Comparison of ENCODE assay signal across 27 cellular contexts in genomic region chr3:2420919-2421318, GRCh38.
DNase-seq lines count a peak whose midpoint lies in the region; ATAC-seq, FAIRE-seq and TF ChIP-seq lines count a peak whose summit lies in the region.
"Had no signal": no experiment of that assay in that cellular context is flagged by ENCODE, and none has a peak within 500 bp of the region (broad histone marks: within the 10 kb centered on the region; RNA-seq: fewer than 3 reads in every experiment).

No MANE protein-coding gene starts in this region.

- H3K4me3 ChIP-seq in Caco-2 (ENCODE audit: low read depth, low read length) (no peak overlapping the region), H1 (ENCODE audit: extremely low read depth in 1 of 4, insufficient read depth in 2 of 4, low read depth in 3 of 4, low read length in 4 of 4) (no peak overlapping the region), esophagus muscularis mucosa (no peak overlapping the region)
- H3K4me3 ChIP-seq: BLaER1 treated with 17β-estradiol and CSF1 and Interleukin-3, amounts not matched to agents 10 nM and 100 nM; K562 had no signal

- no TSS peak for BruUV-seq in Caco-2 (replicated peaks; lab: Mats Ljungman, UMichigan)

- peak in 1 of 2 experiments; percentile 6; a peak in 1 of 4 replicates for TF ChIP-seq RAD21 in H1 (IDR thresholded peaks at IDR 0.05 in 1 of 2, conservative IDR thresholded peaks at IDR 0.05 in 1 of 2; ENCODE audit: low read depth in 2 of 2, low read length in 2 of 2)

- peak; percentile 86 for FAIRE-seq in H1 (lab: Jason Lieb, UNC)
- FAIRE-seq: GM12892, HepG2, K562 had no signal

- POLR2A ChIA-PET in Caco-2 (lab: Charles Lee) (no interaction called here), H1 (lab: Charles Lee; ENCODE audit: partially characterized antibody) (no interaction called here)

- DNase-seq in Caco-2 (peak; percentile 64 to 71), H1 (ENCODE audit: low read depth in 1 of 2, low spot score in 2 of 2) (peak in 1 of 2 experiments; percentile 49), kidney tubule cell (ENCODE audit: low spot score) (peak; percentile 11), renal cortical epithelial cell (ENCODE audit: low read depth) (peak; percentile 77), AG20443 (ENCODE audit: low spot score) (no peak), esophagus muscularis mucosa (ENCODE audit: extremely low spot score) (no peak)
- DNase-seq: ACHN; CD4-positive, alpha-beta memory T cell; DND-41; HFFc6; MM.1S; NCI-H1048; NCI-H1436; NCI-H187 treated with DMSO at 0.1 percent for 48 hours; NCI-H226; NCI-H510A treated with DMSO at 0.1 percent for 48 hours; NCI-H748 treated with DMSO at 0.1 percent for 48 hours had no signal

- H3K4me3 Mint-ChIP-seq in Caco-2 (ENCODE audit: unreplicated experiment), result no peak overlapping the region
- H3K4me3 Mint-ChIP-seq: CD4-positive, alpha-beta memory T cell; HFFc6 had no signal

- peaks cover 7% of the 10 kb centered on the region for H3K4me1 Mint-ChIP-seq in Caco-2 (ENCODE audit: low read depth, unreplicated experiment)
- H3K4me1 Mint-ChIP-seq: CD4-positive, alpha-beta memory T cell had no signal

- H3K23ac ChIP-seq in H1 (ENCODE audit: insufficient read length), result no peak overlapping the region

- H2BK15ac ChIP-seq in H1 (ENCODE audit: low read length), result no peak overlapping the region

- peak overlapping the region; percentile 1; the same call in 1 of the 2 replicates for H2BK12ac ChIP-seq in H1 (ENCODE audit: low read depth, low read length)

- peak overlapping the region in 1 of 2 experiments; percentile 26; a peak in 2 of 4 replicates for H3K4me2 ChIP-seq in H1 (ENCODE audit: insufficient read depth in 1 of 2, low read depth in 2 of 2, low read length in 2 of 2)
- H3K4me2 ChIP-seq: BLaER1 treated with 17β-estradiol and CSF1 and Interleukin-3, amounts not matched to agents 10 nM and 100 nM had no signal

- H3K27me3 ChIP-seq in Caco-2 (replicated peaks; ENCODE audit: control insufficient read depth, insufficient read depth, low read length) (no peaks in the 10 kb centered on the region), H1 (replicated peaks in 1 of 4; ENCODE audit: control insufficient read depth in 3 of 4, extremely low read depth in 1 of 4, insufficient read depth in 3 of 4, low read length in 3 of 4) (no peaks in the 10 kb centered on the region), esophagus muscularis mucosa (no peaks in the 10 kb centered on the region)
- H3K27me3 ChIP-seq: BLaER1 treated with 17β-estradiol and CSF1 and Interleukin-3, amounts not matched to agents 10 nM and 100 nM had no signal

- H2BK20ac ChIP-seq in H1 (ENCODE audit: low read length), result no peak overlapping the region

- no peak overlapping the region for H4K91ac ChIP-seq in H1 (replicated peaks; ENCODE audit: insufficient read length, low read length)

- intact Hi-C loops in Caco-2 (cut with micrococcal nuclease; ENCODE audit: unreplicated experiment), result no loop called here
- intact Hi-C loops in esophagus muscularis mucosa (cut with DNase I), result no loop called here

- H3K27ac Mint-ChIP-seq in Caco-2 (ENCODE audit: unreplicated experiment), result peak overlapping the region; percentile 26
- H3K27ac Mint-ChIP-seq: HFFc6 had no signal

- H3K9me3 Mint-ChIP-seq in Caco-2 (ENCODE audit: unreplicated experiment), result no peaks in the 10 kb centered on the region

- no peaks in the 10 kb centered on the region for H4K20me1 ChIP-seq in H1 (replicated peaks in 1 of 2; ENCODE audit: control insufficient read depth in 1 of 2, insufficient read depth in 2 of 2, low read length in 2 of 2)
- H4K20me1 ChIP-seq: BLaER1 treated with 17β-estradiol and CSF1 and Interleukin-3, amounts not matched to agents 10 nM and 100 nM had no signal

- no peaks in the 10 kb centered on the region for H3K9me3 ChIP-seq in Caco-2
- H3K9me3 ChIP-seq in H1 (ENCODE audit: insufficient read depth in 2 of 2, low read depth in 1 of 2, low read length in 1 of 2), result no peaks in the 10 kb centered on the region
- peaks cover 0 to 4% (median 0%) of the 10 kb centered on the region in 4 donors for H3K9me3 ChIP-seq in esophagus muscularis mucosa

- no peaks in the 10 kb centered on the region for H3K27me3 Mint-ChIP-seq in Caco-2 (ENCODE audit: insufficient read depth, unreplicated experiment)

- H3K36me3 ChIP-seq in Caco-2 (ENCODE audit: control insufficient read depth, insufficient read depth, low read length) (no peaks in the 10 kb centered on the region), H1 (ENCODE audit: control insufficient read depth in 2 of 4, insufficient read depth in 4 of 4, low read length in 3 of 4) (no peaks in the 10 kb centered on the region), esophagus muscularis mucosa (no peaks in the 10 kb centered on the region)
- H3K36me3 ChIP-seq: BLaER1 treated with 17β-estradiol and CSF1 and Interleukin-3, amounts not matched to agents 10 nM and 100 nM had no signal

- TF ChIP-seq POLR2A in H1 (IDR thresholded peaks at IDR 0.05; ENCODE audit: control extremely low read depth in 1 of 2, low read depth in 2 of 2, low read length in 2 of 2) (no peak), esophagus muscularis mucosa (IDR thresholded peaks at IDR 0.05; ENCODE audit: low read depth) (no peak)

- H3K23me2 ChIP-seq in H1 (ENCODE audit: low read depth, low read length), result no peaks in the 10 kb centered on the region

- no peaks in the 10 kb centered on the region for H3K36me3 Mint-ChIP-seq in Caco-2 (ENCODE audit: insufficient read depth, unreplicated experiment)
- H3K36me3 Mint-ChIP-seq: CD4-positive, alpha-beta memory T cell had no signal

- H2BK120ac ChIP-seq in H1 (replicated peaks; ENCODE audit: low read depth, low read length), result no peak overlapping the region

- TF ChIP-seq CTCF in Caco-2 (IDR thresholded peaks at IDR 0.05; ENCODE audit: insufficient read depth in 1 of 2, low read depth in 1 of 2, low read length in 1 of 2, severe bottlenecking in 1 of 2, unreplicated experiment in 1 of 2) (no peak), H1 (IDR thresholded peaks at IDR 0.05; ENCODE audit: control extremely low read depth in 1 of 3, insufficient read depth in 1 of 3, low read depth in 1 of 3, low read length in 3 of 3) (no peak), esophagus muscularis mucosa (IDR thresholded peaks at IDR 0.05) (no peak)

- no peaks in the 10 kb centered on the region for H3K79me1 ChIP-seq in H1 (ENCODE audit: low read depth, low read length)

- H4K5ac ChIP-seq in H1 (ENCODE audit: insufficient read length, low read depth, low read length), result no peak overlapping the region

- H3K9ac ChIP-seq in H1 (replicated peaks in 1 of 4; ENCODE audit: extremely low read depth in 1 of 4, low read depth in 3 of 4, low read length in 3 of 4), result no peak overlapping the region
- H3K9ac ChIP-seq: BLaER1 treated with 17β-estradiol and CSF1 and Interleukin-3, amounts not matched to agents 10 nM and 100 nM had no signal

- H3K56ac ChIP-seq in H1 (replicated peaks; ENCODE audit: insufficient read length, low read depth, low read length), result no peak overlapping the region

- H3K14ac ChIP-seq in H1 (ENCODE audit: insufficient read length), result no peak overlapping the region

- H3K18ac ChIP-seq in H1 (ENCODE audit: extremely low read depth, low read length), result no peak overlapping the region; the same call in 1 of the 2 replicates

- no peak overlapping the region for H3K4ac ChIP-seq in H1 (replicated peaks; ENCODE audit: insufficient read length, low read depth, low read length)

- H2BK5ac ChIP-seq in H1 (ENCODE audit: low read depth, low read length), result no peak overlapping the region

- no peak overlapping the region for H2AFZ ChIP-seq in H1 (ENCODE audit: low read length)

- TF ChIP-seq EP300 in H1 (IDR thresholded peaks at IDR 0.05; ENCODE audit: borderline replicate concordance in 1 of 2, low read depth in 2 of 2, low read length in 2 of 2) (peak in 1 of 2 experiments; percentile 66; a peak in 1 of 3 replicates), esophagus muscularis mucosa (IDR thresholded peaks at IDR 0.05) (no peak)

- CTCF ChIA-PET in Caco-2 (lab: Charles Lee), result no interaction called here
- CTCF ChIA-PET in H1 (lab: Charles Lee; ENCODE audit: partially characterized antibody), result interaction anchor here (0.6 kb wide), 1 partner anchor 85 kb away, joined by 5 read pairs; no protein-coding TSS in a partner anchor

- no peak overlapping the region for H4K8ac ChIP-seq in H1 (ENCODE audit: extremely low read depth, insufficient read depth, low read length)

- H2AK5ac ChIP-seq in H1 (ENCODE audit: low read depth, low read length), result no peak overlapping the region

- ATAC-seq in activated CD4-positive, CD25-positive, alpha-beta regulatory T cell treated with anti-CD3 and anti-CD28 coated beads, Interleukin-2, amount 50 U/mL, for 24 hours, result no peak
- no peak for ATAC-seq in GM19035 (IDR thresholded peaks at IDR 0.05; ENCODE audit: unreplicated experiment)
- ATAC-seq: HepG2, K562, Panc1, SK-N-SH treated with all-trans-retinoic acid at 6 μM for 48 hours had no signal

- H3K27ac ChIP-seq in H1 (ENCODE audit: low read depth, low read length) (no peak overlapping the region), esophagus muscularis mucosa (replicated peaks in 1 of 4) (no peak overlapping the region)
- H3K27ac ChIP-seq: 22Rv1; BLaER1 treated with 17β-estradiol and CSF1 and Interleukin-3, amounts not matched to agents 10 nM and 100 nM; HL-60 had no signal

- 61% methylated on average over 3 of the region's 3 CpGs; no CpG with 5 or more reads in 1 of the 2 experiments for WGBS in H1 (ENCODE audit: extremely low coverage in 1 of 2, insufficient coverage in 1 of 2, insufficient read length in 1 of 2, insufficient replicate concordance in 2 of 2, low coverage in 1 of 2, low lambda C conversion rate in 2 of 2, missing lambda C conversion rate in 1 of 2), 2 experiments
- 75% methylated on average over 3 of the region's 3 CpGs for WGBS in esophagus muscularis mucosa

- H3K4me1 ChIP-seq in Caco-2 (peaks cover 12% of the 10 kb centered on the region), H1 (replicated peaks in 1 of 4; ENCODE audit: control insufficient read depth in 3 of 4, insufficient read depth in 4 of 4, low read length in 3 of 4) (peaks cover 0 to 7% (median 5%) of the 10 kb centered on the region in 4 experiments; a peak in 3 of 7 replicates), esophagus muscularis mucosa (no peaks in the 10 kb centered on the region)
- H3K4me1 ChIP-seq: BLaER1 treated with 17β-estradiol and CSF1 and Interleukin-3, amounts not matched to agents 10 nM and 100 nM had no signal

- H3K79me2 ChIP-seq in H1 (ENCODE audit: control insufficient read depth in 1 of 2, insufficient read depth in 2 of 2, low read length in 2 of 2), result no peaks in the 10 kb centered on the region

TF ChIP-seq in H1, 55 proteins besides CTCF, POLR2A, EP300 and RAD21 (continues in another document):
- TF ChIP-seq ASH2L (IDR thresholded peaks at IDR 0.05; ENCODE audit: low read length) (peak; percentile 73), YY1 (IDR thresholded peaks at IDR 0.05; ENCODE audit: low read depth, low read length) (0 out of 2 replicates have a peak, but pooled peaks have one; percentile 65), CEBPB (IDR thresholded peaks at IDR 0.05; ENCODE audit: low read depth, low read length) (peak; percentile 93), SP1 (IDR thresholded peaks at IDR 0.05; ENCODE audit: low read depth, low read length) (peak; percentile 87), TAF1 (IDR thresholded peaks at IDR 0.05; ENCODE audit: low read depth, low read length) (no peak)

Comparison
In these comparisons a context has a peak if more than half of its experiments do, and no peak if none do; other contexts are left out.
1. DNase-seq: peak in Caco-2 (2 of 2), kidney tubule cell (single experiment) and renal cortical epithelial cell (single experiment); none in AG20443 (single experiment) and esophagus muscularis mucosa (single experiment).